ENCODE assay signal across 10 cellular contexts in the genomic region with DNA sequence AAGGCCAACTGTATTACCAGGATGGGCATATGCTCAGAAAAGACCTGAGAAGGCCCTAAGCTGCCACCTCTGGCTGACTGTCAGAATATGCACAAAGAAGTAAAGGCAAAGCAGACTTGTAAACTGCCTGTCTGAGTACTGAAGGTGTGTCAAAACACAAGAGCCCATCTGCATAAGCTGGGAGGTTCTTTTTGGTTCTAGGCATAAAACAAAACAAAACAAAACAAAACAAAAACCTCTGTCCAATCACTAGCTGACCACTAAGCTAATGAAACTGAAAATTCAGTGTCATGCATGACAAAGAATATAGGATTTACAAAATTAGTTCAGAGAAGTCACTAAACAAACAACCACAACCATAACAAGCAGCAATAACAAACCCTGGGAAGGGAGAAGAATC. TPM values are rescaled to one million over a fixed set of nuclear protein-coding genes. Genes with fewer than 3 reads are reported as not detected.
A peak's percentile ranks its signal among the peaks of the same experiment; 100 is the strongest.
DNase-seq lines count a peak whose midpoint lies in the region; ATAC-seq, FAIRE-seq and TF ChIP-seq lines count a peak whose summit lies in the region.
"Had no signal": no experiment of that assay in that cellular context is flagged by ENCODE, and none has a peak within 500 bp of the region (broad histone marks: within the 10 kb centered on the region; RNA-seq: fewer than 3 reads in every experiment).

No MANE protein-coding gene starts in this region.

- TF ChIP-seq CTCF in prostate gland (IDR thresholded peaks at IDR 0.05), result no peak

- H3K27me3 ChIP-seq in prostate gland (replicated peaks; ENCODE audit: insufficient read depth), result no peaks in the 10 kb centered on the region

- CTCF ChIA-PET in activated CD4-positive, alpha-beta memory T cell treated with anti-CD3 and anti-CD28 coated beads for 36 hours (lab: Charles Lee), result no interaction called here

- H3K27me3 Mint-ChIP-seq in activated CD4-positive, alpha-beta memory T cell treated with anti-CD3 and anti-CD28 coated beads for 36 hours, result no peaks in the 10 kb centered on the region

- no peak overlapping the region for H3K4me3 ChIP-seq in prostate gland

- no peak for TF ChIP-seq POLR2A in prostate gland (IDR thresholded peaks at IDR 0.05)

- H3K9me3 ChIP-seq in prostate gland, result no peaks in the 10 kb centered on the region

- no peaks in the 10 kb centered on the region for H3K4me1 ChIP-seq in prostate gland (replicated peaks)

- ATAC-seq in GM19468 (IDR thresholded peaks at IDR 0.05; ENCODE audit: extremely low read depth, unreplicated experiment) (peak; percentile 67), HG03175 (IDR thresholded peaks at IDR 0.05; ENCODE audit: unreplicated experiment) (peak; percentile 84)

- no peak overlapping the region for H3K27ac ChIP-seq in prostate gland

- H3K4me3 Mint-ChIP-seq in activated CD4-positive, alpha-beta memory T cell treated with anti-CD3 and anti-CD28 coated beads for 36 hours, result no peak overlapping the region

- FAIRE-seq in G401.6 (lab: Jason Lieb, UNC), result peak; percentile 81

- H3K27ac Mint-ChIP-seq in activated CD4-positive, alpha-beta memory T cell treated with anti-CD3 and anti-CD28 coated beads for 36 hours, result no peak overlapping the region

- no peaks in the 10 kb centered on the region for H3K36me3 Mint-ChIP-seq in activated CD4-positive, alpha-beta memory T cell treated with anti-CD3 and anti-CD28 coated beads for 36 hours

- H3K9me3 Mint-ChIP-seq in activated CD4-positive, alpha-beta memory T cell treated with anti-CD3 and anti-CD28 coated beads for 36 hours, result no peaks in the 10 kb centered on the region

- POLR2A ChIA-PET in activated CD4-positive, alpha-beta memory T cell treated with anti-CD3 and anti-CD28 coated beads for 36 hours (lab: Charles Lee), result no interaction called here

- H3K36me3 ChIP-seq in prostate gland, result no peaks in the 10 kb centered on the region

- intact Hi-C loops in activated CD4-positive, alpha-beta memory T cell treated with anti-CD3 and anti-CD28 coated beads for 36 hours (cut with micrococcal nuclease), result no loop called here
- intact Hi-C loops in prostate gland (cut with DNase I), result no loop called here

- DNase-seq in cerebellar cortex (ENCODE audit: low spot score), result peak; percentile 57
- no peak for DNase-seq in activated CD4-positive, alpha-beta memory T cell treated with anti-CD3 and anti-CD28 coated beads for 36 hours
- DNase-seq in SK-N-DZ (ENCODE audit: low spot score), result no peak
- DNase-seq in activated CD8-positive, alpha-beta memory T cell treated with anti-CD3 and anti-CD28 coated beads, Interleukin-2, amount 50 U/mL, for 4 hours, result no peak
- DNase-seq in prostate gland (ENCODE audit: low spot score), result no peak
- DNase-seq: DMS79 had no signal

- no peaks in the 10 kb centered on the region for H3K4me1 Mint-ChIP-seq in activated CD4-positive, alpha-beta memory T cell treated with anti-CD3 and anti-CD28 coated beads for 36 hours (ENCODE audit: low read depth)

RNA-seq across cellular contexts. Expression of gene SH3D19, which starts 20.6 kb away (rescaled TPM):
- total RNA-seq in activated CD4-positive, alpha-beta memory T cell treated with anti-CD3 and anti-CD28 coated beads for 36 hours, result under 1 TPM in 1 of 2 experiments, not detected in 1; 0.68 TPM
- polyA plus RNA-seq in SK-N-DZ (2014; cell fraction: cytosol; rRNA removed), result 3.2 and 4.0 TPM in 2 replicates
- 3.4 and 6.5 TPM in 2 replicates for polyA plus RNA-seq in SK-N-DZ (2014; cell fraction: nucleus; rRNA removed)
- 10 to 100 TPM; 27.1 to 61.1 TPM for total RNA-seq in prostate gland

RNA-seq across cellular contexts. Expression of gene PRSS48, which starts 27.8 kb away (rescaled TPM):
- total RNA-seq in activated CD4-positive, alpha-beta memory T cell treated with anti-CD3 and anti-CD28 coated beads for 36 hours, result not detected
- not detected in 2 replicates for polyA plus RNA-seq in SK-N-DZ (2014; cell fraction: cytosol; rRNA removed)
- not detected in 2 replicates for polyA plus RNA-seq in SK-N-DZ (2014; cell fraction: nucleus; rRNA removed)
- total RNA-seq in prostate gland, result not detected
- total RNA-seq: myocyte had no signal

Comparison
In these comparisons a context has a peak if more than half of its experiments do, and no peak if none do; other contexts are left out.
1. RNA of gene SH3D19, which starts 20.6 kb away (total RNA-seq): 27.1 to 61.1 TPM in prostate gland; 0.68 TPM in activated CD4-positive, alpha-beta memory T cell treated with anti-CD3 and anti-CD28 coated beads for 36 hours; every median in the first group is over 10 times any median in the second.